Comparison of ENCODE assay signal across 27 cellular contexts in the genomic region with DNA sequence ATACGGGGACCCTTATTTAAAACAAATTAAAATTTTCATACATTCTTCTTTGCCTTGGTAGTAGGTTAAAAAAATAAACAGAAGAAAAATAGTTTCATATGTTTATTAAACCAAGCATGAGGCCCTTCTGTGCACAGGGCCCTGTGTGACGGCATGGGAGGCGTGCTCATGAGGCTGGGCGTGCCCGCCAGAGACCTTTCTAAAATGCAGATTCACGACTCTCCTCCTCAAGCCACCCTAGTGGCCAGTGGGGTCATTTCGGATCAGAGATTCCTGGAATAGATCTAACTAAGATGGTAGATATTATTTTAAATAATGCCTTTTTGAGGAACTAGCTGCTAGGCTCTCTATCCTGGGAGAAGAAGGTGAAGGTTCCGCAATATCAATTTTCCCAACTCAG. TPM values are rescaled to one million over a fixed set of nuclear protein-coding genes. Genes with fewer than 3 reads are reported as not detected.
"Had no signal": no experiment of that assay in that cellular context is flagged by ENCODE, and none has a peak within 500 bp of the region (broad histone marks: within the 10 kb centered on the region; RNA-seq: fewer than 3 reads in every experiment).

No MANE protein-coding gene starts in this region.

- H3K9me3 Mint-ChIP-seq: activated B cell treated with CpG ODN at 0.5 μM for 24 hours; activated CD4-positive, alpha-beta memory T cell treated with anti-CD3 and anti-CD28 coated beads for 36 hours; activated naive CD8-positive, alpha-beta T cell treated with anti-CD3 and anti-CD28 coated beads, Interleukin-2, amount 10 ng/mL, durations not matched to agents 7 days and 5 days; brain; central memory CD8-positive, alpha-beta T cell; nephron progenitor cell had no signal

- H3K36me3 ChIP-seq: prostate gland, right atrium auricular region, tibial artery, uterus had no signal

- H3K9me3 ChIP-seq: prostate gland, right atrium auricular region, tibial artery, uterus had no signal

- H3K27ac Mint-ChIP-seq: activated B cell treated with CpG ODN at 0.5 μM for 24 hours; activated CD4-positive, alpha-beta memory T cell treated with anti-CD3 and anti-CD28 coated beads for 36 hours; activated naive CD8-positive, alpha-beta T cell treated with anti-CD3 and anti-CD28 coated beads, Interleukin-2, amount 10 ng/mL, durations not matched to agents 7 days and 5 days; nephron progenitor cell had no signal

- H3K27me3 Mint-ChIP-seq: activated naive CD8-positive, alpha-beta T cell treated with anti-CD3 and anti-CD28 coated beads, Interleukin-2, amount 10 ng/mL, durations not matched to agents 7 days and 5 days; brain had no signal

- H3K27ac ChIP-seq: coronary artery, prostate gland, right atrium auricular region, tibial artery, uterus had no signal

- H3K27me3 ChIP-seq: right atrium auricular region, tibial artery, uterus had no signal

- H3K4me1 ChIP-seq: prostate gland, right atrium auricular region, tibial artery, uterus had no signal

- H3K4me1 Mint-ChIP-seq: activated B cell treated with CpG ODN at 0.5 μM for 24 hours; activated naive CD8-positive, alpha-beta T cell treated with anti-CD3 and anti-CD28 coated beads, Interleukin-2, amount 10 ng/mL, durations not matched to agents 7 days and 5 days; brain; central memory CD8-positive, alpha-beta T cell had no signal

- H3K4me3 ChIP-seq: coronary artery, lung, prostate gland, right atrium auricular region, tibial artery, uterus had no signal

- H3K36me3 Mint-ChIP-seq: activated CD4-positive, alpha-beta memory T cell treated with anti-CD3 and anti-CD28 coated beads for 36 hours; activated naive CD8-positive, alpha-beta T cell treated with anti-CD3 and anti-CD28 coated beads, Interleukin-2, amount 10 ng/mL, durations not matched to agents 7 days and 5 days had no signal

- H3K4me3 Mint-ChIP-seq: activated B cell treated with CpG ODN at 0.5 μM for 24 hours; activated CD4-positive, alpha-beta memory T cell treated with anti-CD3 and anti-CD28 coated beads for 36 hours; activated naive CD8-positive, alpha-beta T cell treated with anti-CD3 and anti-CD28 coated beads, Interleukin-2, amount 10 ng/mL, durations not matched to agents 7 days and 5 days; brain; central memory CD8-positive, alpha-beta T cell; nephron progenitor cell had no signal

- ATAC-seq: esophagus mucosa had no signal

- DNase-seq: activated B cell treated with CpG ODN at 0.5 μM for 24 hours; activated CD4-positive, alpha-beta memory T cell treated with anti-CD3 and anti-CD28 coated beads for 36 hours; activated CD4-positive, alpha-beta T cell treated with anti-CD3 and anti-CD28 coated beads for 4 hours; activated naive CD4-positive, alpha-beta T cell treated with Interleukin-2 at 50 U/mL for 16 hours; activated naive CD8-positive, alpha-beta T cell treated with anti-CD3 and anti-CD28 coated beads, Interleukin-2, amount 10 ng/mL, durations not matched to agents 7 days and 5 days; foreskin fibroblast; hippocampal formation; nephron progenitor cell; occipital lobe; stimulated activated CD4-positive, alpha-beta T cell treated with anti-CD3 and anti-CD28 coated beads, Interleukin-2, amount 100 ng/mL, for 24 hours; stimulated activated naive CD4-positive, alpha-beta T cell treated with Interleukin-2 at 50 U/mL for 16 hours; SW 1271; tibial artery; uterus had no signal

RNA-seq across cellular contexts. Expression of gene MASP1, which starts 35.3 kb away (rescaled TPM):
- total RNA-seq: activated B cell treated with CpG ODN at 0.5 μM for 24 hours; activated CD4-positive, alpha-beta memory T cell treated with anti-CD3 and anti-CD28 coated beads for 36 hours; activated naive CD8-positive, alpha-beta T cell treated with anti-CD3 and anti-CD28 coated beads, Interleukin-2, amount 10 ng/mL, durations not matched to agents 7 days and 5 days; T-helper 2 cell treated with Interferon-gamma antibody and Interleukin-4, amounts not matched to agents 100 ng/mL and 5 ng/mL, for 36 hours had no signal
- polyA plus RNA-seq: keratinocyte had no signal

RNA-seq across cellular contexts. Expression of gene RTP1, which starts 58.9 kb away (rescaled TPM):
- total RNA-seq: activated B cell treated with CpG ODN at 0.5 μM for 24 hours; activated CD4-positive, alpha-beta memory T cell treated with anti-CD3 and anti-CD28 coated beads for 36 hours; activated naive CD8-positive, alpha-beta T cell treated with anti-CD3 and anti-CD28 coated beads, Interleukin-2, amount 10 ng/mL, durations not matched to agents 7 days and 5 days; esophagus mucosa; glomerular endothelial cell; left lobe of liver; lung; occipital lobe; prostate gland; right atrium auricular region; skeletal muscle tissue; subcutaneous adipose tissue; T-helper 2 cell treated with Interferon-gamma antibody and Interleukin-4, amounts not matched to agents 100 ng/mL and 5 ng/mL, for 36 hours; uterus had no signal
- polyA plus RNA-seq: keratinocyte, lung had no signal
